In genomic region chr12:81395431-81395830, GRCh38 we compare ENCODE assay signal across 9 cellular contexts.
"Had no signal": no experiment of that assay in that cellular context is flagged by ENCODE, and none has a peak within 500 bp of the region (broad histone marks: within the 10 kb centered on the region; RNA-seq: fewer than 3 reads in every experiment).

No MANE protein-coding gene starts in this region.

- DNase-seq: GM23248, GOT3, H7, HFFc6, IMR-90 had no signal

- H3K9me3 ChIP-seq: HAP-1 had no signal

- H3K4me1 ChIP-seq: HAP-1 had no signal

- H2AFZ ChIP-seq: GM23248 had no signal

- H3K9ac ChIP-seq: GM23248 had no signal

- ATAC-seq: HCT116, K562 had no signal

- H3K27ac ChIP-seq: GM23248 had no signal

- H3K36me3 ChIP-seq: HAP-1 had no signal

- FAIRE-seq: HTR-8/SVneo, K562 had no signal

- H3K27ac Mint-ChIP-seq: HFFc6 had no signal

- H3K4me3 Mint-ChIP-seq: HFFc6 had no signal

- H3K4me3 ChIP-seq: GM23248, HAP-1, K562 had no signal
